In the genomic region with DNA sequence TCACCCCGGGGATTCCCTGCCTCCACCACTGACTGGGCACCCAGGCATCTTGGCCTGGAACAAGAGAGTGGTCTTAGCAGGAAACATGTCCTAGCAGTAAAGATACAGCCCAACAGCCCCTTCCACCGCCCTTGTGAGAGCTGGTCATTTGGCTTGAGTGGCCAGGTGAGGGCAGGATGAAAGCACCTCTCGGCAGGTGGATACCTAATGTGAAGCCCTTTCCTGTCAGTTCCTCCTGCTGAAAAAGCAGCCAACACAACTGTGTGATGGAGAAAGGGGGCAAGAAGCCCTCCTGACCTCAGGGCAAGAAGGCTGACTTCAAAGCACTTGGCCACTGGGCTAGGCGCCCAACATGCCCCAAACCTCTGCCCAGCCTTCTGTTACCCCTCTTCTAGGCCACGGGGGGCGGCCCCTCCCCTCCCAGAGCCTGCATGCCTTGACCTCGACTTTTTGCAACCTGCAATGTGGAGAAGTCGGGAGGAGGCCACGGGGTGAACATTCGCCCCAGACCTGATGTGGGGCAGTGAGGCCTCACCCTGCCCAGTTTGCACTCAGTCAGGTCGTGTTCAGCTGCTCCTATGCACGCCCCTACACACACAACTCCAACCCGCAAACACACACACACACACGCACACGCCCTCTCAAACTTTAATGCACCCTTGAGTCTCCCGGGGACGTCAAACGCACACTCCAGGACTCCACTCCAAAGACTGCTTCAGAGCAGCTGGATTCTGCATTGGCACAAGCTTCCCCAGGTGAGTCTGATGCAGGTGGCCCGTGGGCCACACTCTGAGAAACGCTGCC, we compare ENCODE assay signal across 8 cellular contexts. TPM values are rescaled to one million over a fixed set of nuclear protein-coding genes. Genes with fewer than 3 reads are reported as not detected.
DNase-seq lines count a peak whose midpoint lies in the region; ATAC-seq, FAIRE-seq and TF ChIP-seq lines count a peak whose summit lies in the region.

No MANE protein-coding gene starts in this region.

- TF ChIP-seq CTCF in C4-2B (conservative IDR thresholded peaks at IDR 0.05) (no peak), esophagus squamous epithelium (IDR thresholded peaks at IDR 0.05) (no peak), pancreas (IDR thresholded peaks at IDR 0.05) (no peak)

- no peaks in the 10 kb centered on the region for H3K36me3 ChIP-seq in esophagus squamous epithelium
- H3K36me3 ChIP-seq in pancreas, result no peaks in the 10 kb centered on the region

- peak overlapping the region; percentile 24 to 75 (median 48) for H3K4me3 ChIP-seq in esophagus squamous epithelium
- H3K4me3 ChIP-seq in pancreas, result peak overlapping the region in 3 of 4 donors; percentile 37 to 54 (median 49)

- no peak for TF ChIP-seq POLR2A in esophagus squamous epithelium (IDR thresholded peaks at IDR 0.05)

- intact Hi-C loops in esophagus squamous epithelium (cut with DNase I), result no loop called here
- intact Hi-C loops in pancreas (cut with DNase I), result no loop called here

- WGBS in esophagus squamous epithelium, 2 donors, result 29 to 35% methylated on average over 6 to 15 of the region's 20 CpGs
- WGBS in pancreas, 2 donors, result 33 to 43% methylated on average over 18 to 20 of the region's 20 CpGs

- H3K27ac ChIP-seq in C4-2B (peak overlapping the region; percentile 10; the same call in 1 of the 2 replicates), esophagus squamous epithelium (no peak overlapping the region), pancreas (no peak overlapping the region)

- DNase-seq in HuH-7.5 (ENCODE audit: low spot score) (peak; percentile 31), esophagus squamous epithelium (lab: John Stamatoyannopoulos, UW) (no peak), pancreas (no peak), putamen (ENCODE audit: low spot score) (no peak), NOMO-1 treated with DMSO at 0.1 percent for 48 hours (lab: John Stamatoyannopoulos, UW; ENCODE audit: unreplicated experiment) (no peak), cerebellum (ENCODE audit: low spot score) (no peak), cerebellar nuclear complex (lab: John Stamatoyannopoulos, UW) (no peak)

- peaks cover 5 to 33% (median 14%) of the 10 kb centered on the region in 3 donors for H3K4me1 ChIP-seq in esophagus squamous epithelium
- H3K4me1 ChIP-seq in pancreas, result peaks cover 0 to 2% (median 0%) of the 10 kb centered on the region in 3 donors

- ATAC-seq in pancreas, result peak; percentile 41 to 47 (median 44)

- FAIRE-seq in pancreas (lab: Jason Lieb, UNC), result no peak

- no peaks in the 10 kb centered on the region for H3K9me3 ChIP-seq in esophagus squamous epithelium
- H3K9me3 ChIP-seq in pancreas, result no peaks in the 10 kb centered on the region

- H3K27me3 ChIP-seq in esophagus squamous epithelium, result peaks cover 0 to 54% (median 0%) of the 10 kb centered on the region in 4 donors
- no peaks in the 10 kb centered on the region for H3K27me3 ChIP-seq in pancreas

RNA-seq across cellular contexts. Expression of gene LGI2, which starts 1.1 kb away (rescaled TPM):
- 1 to 10 TPM in 1 of 4 donors, under 1 TPM in 2, not detected in 1; 0.04 to 3.8 (median 0.57) TPM for total RNA-seq in esophagus squamous epithelium
- 1 to 10 TPM in 2 of 6 donors, under 1 TPM in 4; 0.22 to 1.7 (median 0.73) TPM for total RNA-seq in pancreas
- polyA plus RNA-seq in pancreas, result under 1 TPM; 0.38 to 0.72 TPM
- 5.5 TPM for total RNA-seq in cerebellum
